In the genomic region with DNA sequence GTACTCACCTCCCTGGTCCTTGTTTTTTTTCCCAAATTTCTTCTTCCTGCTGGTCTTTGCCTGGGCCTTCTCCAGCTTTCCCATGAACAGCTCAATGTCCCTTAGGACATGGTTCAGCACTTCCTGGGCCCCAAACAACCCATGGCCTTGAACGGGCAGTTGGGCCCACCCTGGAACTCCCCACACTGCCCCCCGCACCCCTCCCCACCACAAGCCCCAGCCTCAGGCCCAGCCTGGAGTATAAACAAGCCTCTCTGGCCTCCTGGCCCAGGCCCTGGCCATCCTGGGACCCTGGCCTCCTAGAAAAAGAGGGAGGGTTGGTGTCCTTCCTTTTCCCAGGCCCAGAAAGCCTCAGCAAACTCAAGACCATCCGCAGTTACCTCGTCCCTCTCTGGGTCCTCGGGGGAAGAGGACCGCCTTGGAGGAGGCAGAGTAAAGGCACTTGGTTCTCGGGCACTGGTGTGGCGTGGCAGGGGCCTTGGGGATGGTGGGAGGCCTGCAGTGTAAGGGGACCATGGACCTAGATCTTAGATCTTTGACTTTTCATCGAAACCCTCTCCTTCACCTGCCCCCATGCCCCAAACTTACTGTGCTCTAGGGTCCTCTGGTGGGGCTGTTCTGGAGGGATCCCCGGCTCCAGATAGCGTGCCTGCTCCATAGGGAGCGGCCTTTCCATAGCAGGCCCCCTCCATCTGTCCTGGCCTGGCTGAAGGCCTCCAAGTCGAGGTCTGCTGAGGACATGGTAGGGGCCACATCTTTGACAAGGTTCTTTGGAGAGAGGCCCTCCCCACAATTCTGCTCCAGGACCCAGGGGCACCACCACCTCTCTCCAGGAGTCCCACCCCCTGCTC, we compare ENCODE assay signal across 17 cellular contexts. TPM values are rescaled to one million over a fixed set of nuclear protein-coding genes. Genes with fewer than 3 reads are reported as not detected.
DNase-seq lines count a peak whose midpoint lies in the region; ATAC-seq and TF ChIP-seq lines count a peak whose summit lies in the region.
"Had no signal": no experiment of that assay in that cellular context is flagged by ENCODE, and none has a peak within 500 bp of the region (broad histone marks: within the 10 kb centered on the region; RNA-seq: fewer than 3 reads in every experiment).

No MANE protein-coding gene starts in this region.

- no peaks in the 10 kb centered on the region for H3K27me3 ChIP-seq in right atrium auricular region
- no peaks in the 10 kb centered on the region for H3K27me3 ChIP-seq in left ventricle myocardium inferior (ENCODE audit: low read depth)

- DNase-seq in right atrium auricular region (ENCODE audit: low spot score) (peak; percentile 36), left ventricle myocardium inferior (no peak), left lobe of liver (ENCODE audit: low spot score) (peak; percentile 33), posterior vena cava (ENCODE audit: low spot score) (peak; percentile 65)
- DNase-seq: CD4-positive, alpha-beta memory T cell; DMS79; HCEC 1CT; NCI-H1417 treated with DMSO at 0.1 percent for 48 hours; NCI-H2081 treated with DMSO at 0.1 percent for 48 hours; NCI-H524 had no signal

- intact Hi-C loops in left ventricle myocardium inferior (cut with micrococcal nuclease) (no loop called here), posterior vena cava (cut with DNase I) (no loop called here)

- H3K4me3 ChIP-seq in right atrium auricular region (no peak overlapping the region), left ventricle myocardium inferior (no peak overlapping the region)
- H3K4me3 ChIP-seq: GM12878 had no signal

- ATAC-seq in left lobe of liver (no peak), HG02623 (IDR thresholded peaks at IDR 0.05; ENCODE audit: unreplicated experiment) (no peak), HG03565 (IDR thresholded peaks at IDR 0.05; ENCODE audit: unreplicated experiment) (no peak), GM19397 (IDR thresholded peaks at IDR 0.05; ENCODE audit: unreplicated experiment) (no peak)
- ATAC-seq: GM12878 had no signal

- no peak overlapping the region for H3K27ac ChIP-seq in right atrium auricular region
- no peak overlapping the region for H3K27ac ChIP-seq in left ventricle myocardium inferior (replicated peaks)

- TF ChIP-seq CTCF in right atrium auricular region (IDR thresholded peaks at IDR 0.05) (no peak), left ventricle myocardium inferior (IDR thresholded peaks at IDR 0.05; ENCODE audit: borderline replicate concordance) (no peak)

- H3K9me3 ChIP-seq in right atrium auricular region, result no peaks in the 10 kb centered on the region
- no peaks in the 10 kb centered on the region for H3K9me3 ChIP-seq in left ventricle myocardium inferior (replicated peaks)

- H3K36me3 ChIP-seq in right atrium auricular region (no peaks in the 10 kb centered on the region), left ventricle myocardium inferior (no peaks in the 10 kb centered on the region)

- H3K4me1 ChIP-seq in right atrium auricular region, result no peaks in the 10 kb centered on the region
- no peaks in the 10 kb centered on the region for H3K4me1 ChIP-seq in left ventricle myocardium inferior

RNA-seq across cellular contexts. Expression of a gene that starts 5.6 kb away (rescaled TPM):
- total RNA-seq in right atrium auricular region, result under 1 TPM in 1 of 2 donors, not detected in 1; 0.19 TPM
- 0.11 TPM for total RNA-seq in left ventricle myocardium inferior
- 0.15 TPM for total RNA-seq in left lobe of liver
- total RNA-seq in posterior vena cava, result not detected
- total RNA-seq: B cell; CD4-positive, alpha-beta memory T cell; G401; GM12878; LHCN-M2 had no signal

RNA-seq across cellular contexts. Expression of a gene that starts 17.3 kb away (rescaled TPM):
- 100 to 1,000 TPM; 121 to 197 TPM for total RNA-seq in right atrium auricular region
- 93.7 TPM for total RNA-seq in left ventricle myocardium inferior
- 3.0 TPM for total RNA-seq in left lobe of liver
- total RNA-seq in posterior vena cava, result 10 to 100 TPM; 35.1 to 52.2 TPM
- total RNA-seq: GM12878 had no signal

RNA-seq across cellular contexts. Expression of a gene that starts 46.1 kb away (rescaled TPM):
- total RNA-seq in right atrium auricular region (1 to 10 TPM; 2.8 to 3.6 TPM), left ventricle myocardium inferior (2.4 TPM), left lobe of liver (0.10 TPM), posterior vena cava (10 to 100 TPM; 16.7 to 25.4 TPM)
- total RNA-seq: B cell; CD4-positive, alpha-beta memory T cell; LHCN-M2 had no signal
